Comparison of ENCODE assay signal across 12 cellular contexts in the genomic region with DNA sequence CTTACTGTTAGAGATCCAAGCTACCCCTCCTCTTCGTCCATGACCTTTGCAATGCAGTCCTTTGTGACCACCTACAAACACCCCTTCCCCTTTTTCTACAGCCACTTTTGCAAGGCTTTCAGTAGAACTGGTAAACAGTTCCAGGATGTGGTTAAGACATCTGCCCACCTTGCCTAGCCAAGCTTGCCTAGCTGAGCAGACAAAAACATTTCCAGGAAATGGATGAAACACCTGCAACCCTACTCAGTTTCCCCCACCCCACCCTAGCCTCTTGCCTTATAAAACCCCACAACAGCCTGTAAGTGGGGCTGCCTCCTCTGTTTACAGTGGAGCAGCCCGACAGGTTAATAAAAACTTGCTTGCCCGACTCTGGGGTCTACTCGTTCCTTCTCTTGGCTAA.
DNase-seq lines count a peak whose midpoint lies in the region; ATAC-seq and TF ChIP-seq lines count a peak whose summit lies in the region.
"Had no signal": no experiment of that assay in that cellular context is flagged by ENCODE, and none has a peak within 500 bp of the region (broad histone marks: within the 10 kb centered on the region; RNA-seq: fewer than 3 reads in every experiment).

No MANE protein-coding gene starts in this region.

- H3K4me3 Mint-ChIP-seq in CD4-positive, CD25-positive, alpha-beta regulatory T cell = peak overlapping the region in 3 of 4 donors; percentile 43 to 80 (median 67)
- H3K4me3 Mint-ChIP-seq in activated T-cell treated with anti-CD3 and anti-CD28 coated beads, Interleukin-2, amount 50 U/mL, for 72 hours = peak overlapping the region; percentile 65 to 66

- no peaks in the 10 kb centered on the region for H3K36me3 ChIP-seq in CD4-positive, CD25-positive, alpha-beta regulatory T cell (ENCODE audit: control insufficient read depth, insufficient read depth, low read length)
- H3K36me3 ChIP-seq in HAP-1 (replicated peaks) = no peaks in the 10 kb centered on the region
- H3K36me3 ChIP-seq: sigmoid colon had no signal

- H3K27ac Mint-ChIP-seq in CD4-positive, CD25-positive, alpha-beta regulatory T cell = peak overlapping the region; percentile 80 to 95 (median 91)
- peak overlapping the region; percentile 93 for H3K27ac Mint-ChIP-seq in activated T-cell treated with anti-CD3 and anti-CD28 coated beads, Interleukin-2, amount 50 U/mL, for 72 hours

- peak in 2 of 3 donors; percentile 41 to 82 for DNase-seq in CD4-positive, CD25-positive, alpha-beta regulatory T cell
- peak; percentile 11 to 36 for DNase-seq in activated T-cell treated with anti-CD3 and anti-CD28 coated beads, Interleukin-2, amount 50 U/mL, for 72 hours
- DNase-seq in foreskin fibroblast (no peak), coronary artery (ENCODE audit: low spot score) (no peak), HAP-1 (ENCODE audit: low spot score in 2 of 2) (no peak), D341Med (ENCODE audit: low spot score) (no peak)
- DNase-seq: anterior cingulate cortex, NCI-H187, sigmoid colon had no signal

- in situ Hi-C loops in HAP-1 (cut with MboI; ENCODE audit: low sequenced_read_pairs) = no loop called here

- H3K27ac ChIP-seq in CD4-positive, CD25-positive, alpha-beta regulatory T cell (ENCODE audit: insufficient read depth, low read length, poor library complexity, severe bottlenecking) = no peak overlapping the region
- H3K27ac ChIP-seq in coronary artery = no peak overlapping the region
- H3K27ac ChIP-seq: C4-2B, sigmoid colon had no signal

- H3K27me3 Mint-ChIP-seq in CD4-positive, CD25-positive, alpha-beta regulatory T cell = no peaks in the 10 kb centered on the region
- no peaks in the 10 kb centered on the region for H3K27me3 Mint-ChIP-seq in activated T-cell treated with anti-CD3 and anti-CD28 coated beads, Interleukin-2, amount 50 U/mL, for 72 hours (ENCODE audit: low read depth)

- peaks cover 0 to 48% (median 10%) of the 10 kb centered on the region in 4 donors for H3K4me1 Mint-ChIP-seq in CD4-positive, CD25-positive, alpha-beta regulatory T cell
- H3K4me1 Mint-ChIP-seq in activated T-cell treated with anti-CD3 and anti-CD28 coated beads, Interleukin-2, amount 50 U/mL, for 72 hours (ENCODE audit: low read depth) = peaks cover 34% of the 10 kb centered on the region

- ATAC-seq in CD4-positive, CD25-positive, alpha-beta regulatory T cell (ENCODE audit: low read depth in 2 of 2) = peak in 1 of 2 donors; percentile 63
- ATAC-seq in GM19023 (IDR thresholded peaks at IDR 0.05; ENCODE audit: unreplicated experiment) (peak; percentile 65), HG03139 (IDR thresholded peaks at IDR 0.05; ENCODE audit: unreplicated experiment) (peak; percentile 70)
- peak; percentile 66 to 87 for ATAC-seq in activated T-cell treated with anti-CD3 and anti-CD28 coated beads, Interleukin-2, amount 50 U/mL, for 72 hours (replicated peaks in 1 of 2)

- no peak for TF ChIP-seq CTCF in foreskin fibroblast (IDR thresholded peaks at IDR 0.05; ENCODE audit: low read depth, low read length)
- TF ChIP-seq CTCF in coronary artery (IDR thresholded peaks at IDR 0.05) = no peak

- H3K9me3 ChIP-seq in CD4-positive, CD25-positive, alpha-beta regulatory T cell (ENCODE audit: control insufficient read depth in 2 of 2, low read length in 2 of 2) = peaks cover 19 to 49% of the 10 kb centered on the region in 2 experiments
- H3K9me3 ChIP-seq in HAP-1 = no peaks in the 10 kb centered on the region
- H3K9me3 ChIP-seq: sigmoid colon had no signal

- H3K4me3 ChIP-seq in CD4-positive, CD25-positive, alpha-beta regulatory T cell (ENCODE audit: low read depth, low read length) = peak overlapping the region; percentile 15
- no peak overlapping the region for H3K4me3 ChIP-seq in foreskin fibroblast (ENCODE audit: low read depth in 1 of 2, low read length in 2 of 2)
- H3K4me3 ChIP-seq in coronary artery = no peak overlapping the region
- H3K4me3 ChIP-seq in HAP-1 = no peak overlapping the region
- H3K4me3 ChIP-seq: sigmoid colon had no signal

- peaks cover 21% of the 10 kb centered on the region for H3K4me1 ChIP-seq in CD4-positive, CD25-positive, alpha-beta regulatory T cell (ENCODE audit: control insufficient read depth, insufficient read depth, low read length, poor library complexity, severe bottlenecking)
- H3K4me1 ChIP-seq in HAP-1 = no peaks in the 10 kb centered on the region
- H3K4me1 ChIP-seq: sigmoid colon had no signal

- H3K36me3 Mint-ChIP-seq in CD4-positive, CD25-positive, alpha-beta regulatory T cell = peaks cover 12% of the 10 kb centered on the region
- H3K36me3 Mint-ChIP-seq in activated T-cell treated with anti-CD3 and anti-CD28 coated beads, Interleukin-2, amount 50 U/mL, for 72 hours (ENCODE audit: insufficient read depth in 2 of 2) = peaks cover 20 to 48% of the 10 kb centered on the region in 2 donors

- peaks cover 0 to 28% (median 16%) of the 10 kb centered on the region in 7 donors for H3K9me3 Mint-ChIP-seq in CD4-positive, CD25-positive, alpha-beta regulatory T cell
- H3K9me3 Mint-ChIP-seq in activated T-cell treated with anti-CD3 and anti-CD28 coated beads, Interleukin-2, amount 50 U/mL, for 72 hours = peaks cover 18% of the 10 kb centered on the region in 2 donors

- H3K27me3 ChIP-seq in CD4-positive, CD25-positive, alpha-beta regulatory T cell (ENCODE audit: control insufficient read depth, insufficient read depth, low read length) = no peaks in the 10 kb centered on the region
- H3K27me3 ChIP-seq in HAP-1 (ENCODE audit: low read depth) = no peaks in the 10 kb centered on the region
- H3K27me3 ChIP-seq: sigmoid colon had no signal

Comparison
In these comparisons a context has a peak if more than half of its experiments do, and no peak if none do; other contexts are left out.
1. DNase-seq: peak in CD4-positive, CD25-positive, alpha-beta regulatory T cell (2 of 3) and activated T-cell treated with anti-CD3 and anti-CD28 coated beads, Interleukin-2, amount 50 U/mL, for 72 hours (2 of 2); none in foreskin fibroblast (0 of 2), coronary artery (single experiment), HAP-1 (0 of 2) and D341Med (single experiment).